Comparison of ENCODE assay signal across 1 cellular context in genomic region chr6:17602888-17603287, GRCh38.
A peak's percentile ranks its signal among the peaks of the same experiment; 100 is the strongest.
TF ChIP-seq lines count a peak whose summit lies in the region.

No MANE protein-coding gene starts in this region.

TF ChIP-seq in HepG2, 621 proteins besides CTCF, POLR2A, EP300 and RAD21 (continued from another document and continues in another):
- TF ChIP-seq ETS1 (CRISPR knock-in tag; IDR thresholded peaks at IDR 0.05) (no peak), RNF2 (conservative IDR thresholded peaks at IDR 0.05; ENCODE audit: low read depth) (no peak), SKIL (CRISPR knock-in tag; IDR thresholded peaks at IDR 0.05; ENCODE audit: borderline replicate concordance) (no peak), ZNF598 (CRISPR knock-in tag; IDR thresholded peaks at IDR 0.05; ENCODE audit: borderline replicate concordance) (no peak), ZNF557 (CRISPR knock-in tag; IDR thresholded peaks at IDR 0.05) (no peak), ZNF160 (CRISPR knock-in tag; IDR thresholded peaks at IDR 0.05) (no peak), ZHX2 (IDR thresholded peaks at IDR 0.05; ENCODE audit: low read depth) (no peak), ZHX2 (CRISPR knock-in tag; IDR thresholded peaks at IDR 0.05; ENCODE audit: borderline replicate concordance) (no peak), SOX5 (CRISPR knock-in tag; IDR thresholded peaks at IDR 0.05; ENCODE audit: borderline replicate concordance) (peak; percentile 62; the same call in 1 of the 2 replicates), ARID5B (CRISPR knock-in tag; IDR thresholded peaks at IDR 0.05) (peak; percentile 42; the same call in 1 of the 2 replicates), ZNF891 (CRISPR knock-in tag; IDR thresholded peaks at IDR 0.05) (no peak), E2F1 (CRISPR knock-in tag; IDR thresholded peaks at IDR 0.05) (no peak), PHF5A (CRISPR knock-in tag; IDR thresholded peaks at IDR 0.05; ENCODE audit: low read depth, unreplicated experiment) (no peak), ZNF350 (CRISPR knock-in tag; IDR thresholded peaks at IDR 0.05; ENCODE audit: borderline replicate concordance, low read depth) (no peak), ZNF572 (CRISPR knock-in tag; IDR thresholded peaks at IDR 0.05) (no peak), ZNF383 (CRISPR knock-in tag; IDR thresholded peaks at IDR 0.05; ENCODE audit: borderline replicate concordance) (no peak), MTF1 (CRISPR knock-in tag; IDR thresholded peaks at IDR 0.05) (no peak), NFAT5 (CRISPR knock-in tag; IDR thresholded peaks at IDR 0.05) (no peak), ZGPAT (CRISPR knock-in tag; IDR thresholded peaks at IDR 0.05) (no peak), ZNF460 (CRISPR knock-in tag; IDR thresholded peaks at IDR 0.05; ENCODE audit: borderline replicate concordance) (no peak), HDAC1 (CRISPR knock-in tag; IDR thresholded peaks at IDR 0.05) (no peak), FOSL2 (CRISPR knock-in tag; IDR thresholded peaks at IDR 0.05) (no peak), TERF1 (CRISPR knock-in tag; IDR thresholded peaks at IDR 0.05) (no peak), EEA1 (CRISPR knock-in tag; IDR thresholded peaks at IDR 0.05; ENCODE audit: borderline replicate concordance) (no peak), ZFP41 (CRISPR knock-in tag; IDR thresholded peaks at IDR 0.05; ENCODE audit: borderline replicate concordance) (no peak), MTA3 (CRISPR knock-in tag; IDR thresholded peaks at IDR 0.05) (no peak), EED (CRISPR knock-in tag; IDR thresholded peaks at IDR 0.05) (no peak), ZNF703 (CRISPR knock-in tag; IDR thresholded peaks at IDR 0.05; ENCODE audit: borderline replicate concordance) (no peak), FOSL1 (CRISPR knock-in tag; IDR thresholded peaks at IDR 0.05; ENCODE audit: borderline replicate concordance) (no peak), SP140L (CRISPR knock-in tag; IDR thresholded peaks at IDR 0.05; ENCODE audit: borderline replicate concordance) (no peak), MXI1 (IDR thresholded peaks at IDR 0.05; ENCODE audit: borderline replicate concordance, low read depth, low read length) (no peak), GPBP1L1 (CRISPR knock-in tag; IDR thresholded peaks at IDR 0.05) (no peak)
